18 cellular contexts compared by ENCODE assay signal in the genomic region with DNA sequence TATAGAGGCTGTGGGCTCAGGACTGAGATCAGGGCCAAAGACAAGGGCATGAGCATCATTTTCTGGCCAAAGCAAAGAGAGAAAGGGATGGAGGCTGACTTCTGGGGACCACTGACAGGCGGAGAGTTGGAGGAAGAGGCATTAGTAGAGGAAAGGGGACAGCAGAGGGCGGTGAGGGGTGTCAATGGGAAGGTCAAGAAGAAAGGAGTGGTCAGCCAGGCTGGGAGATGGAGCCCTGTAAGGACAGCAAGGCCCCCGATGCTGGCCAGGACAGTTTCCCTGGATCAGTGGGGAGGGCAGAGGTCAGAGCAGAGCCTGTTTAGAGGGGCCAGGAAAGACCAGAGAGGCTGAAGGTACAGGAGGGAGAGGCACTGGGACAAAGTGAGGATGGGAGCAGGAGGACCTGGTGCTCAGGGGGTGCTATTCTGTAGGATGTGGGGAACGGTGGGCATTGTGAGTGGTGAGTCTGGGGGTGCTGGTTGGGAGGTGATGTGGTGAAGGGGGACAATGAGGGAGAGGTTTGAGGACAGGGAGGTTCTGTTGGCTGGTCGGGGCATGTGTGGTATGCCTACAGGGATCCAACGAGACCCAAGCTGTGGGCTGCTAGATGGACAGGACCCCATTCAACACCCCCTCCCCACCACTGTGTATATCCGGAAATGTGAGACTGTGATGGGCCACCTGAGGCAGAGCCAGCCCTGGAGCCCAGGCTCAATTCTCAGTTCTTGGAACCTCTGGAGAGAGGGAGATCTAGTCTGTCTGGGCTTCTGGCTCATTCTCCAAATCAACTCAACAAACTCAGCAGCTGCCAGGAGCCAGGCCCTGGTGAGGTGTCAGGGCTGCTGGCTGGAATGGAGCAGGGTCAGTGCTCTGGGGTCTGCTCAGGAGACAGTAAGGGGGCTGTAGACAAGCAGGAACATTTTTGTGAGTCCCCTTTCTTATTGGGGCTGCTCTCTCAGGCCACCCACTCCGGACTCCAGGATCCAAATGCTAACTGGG. TPM values are rescaled to one million over a fixed set of nuclear protein-coding genes. Genes with fewer than 3 reads are reported as not detected.
DNase-seq lines count a peak whose midpoint lies in the region; ATAC-seq and TF ChIP-seq lines count a peak whose summit lies in the region.
"Had no signal": no experiment of that assay in that cellular context is flagged by ENCODE, and none has a peak within 500 bp of the region (broad histone marks: within the 10 kb centered on the region; RNA-seq: fewer than 3 reads in every experiment).

No MANE protein-coding gene starts in this region.

- no peaks in the 10 kb centered on the region for H4K20me1 ChIP-seq in hepatocyte (ENCODE audit: insufficient read depth, poor library complexity, severe bottlenecking)

- H3K27ac ChIP-seq in right atrium auricular region (no peak overlapping the region), Peyer's patch (peak overlapping the region in 3 of 4 donors; percentile 46 to 86 (median 80)), hepatocyte (no peak overlapping the region), aorta (ENCODE audit: low read depth in 1 of 2, low read length in 2 of 2) (no peak overlapping the region)
- H3K27ac ChIP-seq: C4-2B, RWPE1 had no signal

- no peaks in the 10 kb centered on the region for H3K79me2 ChIP-seq in hepatocyte

- intact Hi-C loops in Right ventricle myocardium inferior (cut with DNase I) (no loop called here), aorta (cut with DNase I) (no loop called here), left colon (cut with DNase I, micrococcal nuclease) (no loop called here)

- no peaks in the 10 kb centered on the region for H3K36me3 ChIP-seq in right atrium auricular region
- H3K36me3 ChIP-seq in Peyer's patch: no peaks in the 10 kb centered on the region
- H3K36me3 ChIP-seq in hepatocyte (replicated peaks; ENCODE audit: insufficient read depth, low read depth): no peaks in the 10 kb centered on the region
- no peaks in the 10 kb centered on the region for H3K36me3 ChIP-seq in aorta (ENCODE audit: control insufficient read depth in 1 of 2, insufficient read depth in 2 of 2, low read length in 1 of 2)

- H3K9me3 ChIP-seq in right atrium auricular region: no peaks in the 10 kb centered on the region
- no peaks in the 10 kb centered on the region for H3K9me3 ChIP-seq in Peyer's patch
- H3K9me3 ChIP-seq in hepatocyte (ENCODE audit: low read depth): no peaks in the 10 kb centered on the region
- no peaks in the 10 kb centered on the region for H3K9me3 ChIP-seq in aorta (ENCODE audit: control insufficient read depth, low read length)

- DNase-seq in Right ventricle myocardium inferior (ENCODE audit: missing footprints) (no peak), right atrium auricular region (ENCODE audit: low spot score) (no peak), Peyer's patch (peak in 1 of 3 donors; percentile 19), hepatocyte (ENCODE audit: low spot score) (peak; percentile 3), aorta (peak; percentile 15 to 17), left colon (no peak)
- DNase-seq: H7; NCI-H1048; NCI-H2107; NCI-H2227 treated with DMSO at 0.1 percent for 48 hours; NCI-H69; NK-92 treated with Interleukin-12 subunit alpha and Interleukin-12 subunit beta, amount 100 ng/mL, for 24 hours; OCI-M1 had no signal

- no peaks in the 10 kb centered on the region for H3K9me2 ChIP-seq in hepatocyte (replicated peaks; ENCODE audit: insufficient read depth)

- H3K4me1 ChIP-seq in right atrium auricular region: peaks cover 0 to 8% of the 10 kb centered on the region in 2 donors
- H3K4me1 ChIP-seq in Peyer's patch: peaks cover 0 to 10% (median 0%) of the 10 kb centered on the region in 4 donors
- H3K4me1 ChIP-seq in hepatocyte (ENCODE audit: insufficient read depth): peaks cover 9% of the 10 kb centered on the region
- H3K4me1 ChIP-seq in aorta (ENCODE audit: control insufficient read depth in 1 of 2, insufficient read depth in 2 of 2, low read length in 2 of 2): no peaks in the 10 kb centered on the region

- no peak overlapping the region for H2AFZ ChIP-seq in hepatocyte

- peak; percentile 54 for ATAC-seq in Right ventricle myocardium inferior
- no peak for ATAC-seq in aorta (ENCODE audit: low FRiP score)
- no peak for ATAC-seq in left colon
- ATAC-seq in GM18519 (IDR thresholded peaks at IDR 0.05; ENCODE audit: low FRiP score, unreplicated experiment): no peak
- ATAC-seq: K562 had no signal

- no peaks in the 10 kb centered on the region for H3K27me3 ChIP-seq in right atrium auricular region
- H3K27me3 ChIP-seq in Peyer's patch: no peaks in the 10 kb centered on the region
- no peaks in the 10 kb centered on the region for H3K27me3 ChIP-seq in hepatocyte
- H3K27me3 ChIP-seq in aorta (ENCODE audit: control insufficient read depth in 1 of 2, insufficient read depth in 2 of 2, low read length in 1 of 2): no peaks in the 10 kb centered on the region

- H3K4me2 ChIP-seq in hepatocyte: no peak overlapping the region

- WGBS in hepatocyte (ENCODE audit: low lambda C conversion rate, missing lambda C conversion rate): 85% methylated on average over 8 of the region's 8 CpGs
- WGBS in aorta, 2 donors: 60 to 93% methylated on average over 8 of the region's 8 CpGs

- TF ChIP-seq CTCF in right atrium auricular region (IDR thresholded peaks at IDR 0.05) (no peak), Peyer's patch (IDR thresholded peaks at IDR 0.05) (no peak), hepatocyte (IDR thresholded peaks at IDR 0.05; ENCODE audit: poor library complexity) (no peak)

- no peak overlapping the region for H3K4me3 ChIP-seq in right atrium auricular region
- H3K4me3 ChIP-seq in Peyer's patch: no peak overlapping the region
- H3K4me3 ChIP-seq in hepatocyte: no peak overlapping the region
- no peak overlapping the region for H3K4me3 ChIP-seq in aorta (ENCODE audit: low read length in 2 of 2)
- H3K4me3 ChIP-seq: K562 had no signal

- no peak for TF ChIP-seq POLR2A in Peyer's patch (IDR thresholded peaks at IDR 0.05)

RNA-seq across cellular contexts. Expression of a gene that starts 1.4 kb away (rescaled TPM):
- 1.5 TPM for total RNA-seq in Right ventricle myocardium inferior
- under 1 TPM in 1 of 2 donors, not detected in 1; 0.63 TPM for total RNA-seq in right atrium auricular region
- 1,000 to 10,000 TPM in 1 of 4 donors, 100 to 1,000 TPM in 1, 10 to 100 TPM in 2; 15.7 to 1,128 (median 174) TPM for total RNA-seq in Peyer's patch
- total RNA-seq in hepatocyte: 9.8 and 15.7 TPM in 2 replicates
- polyA plus RNA-seq in hepatocyte: 5.0 and 13.5 TPM in 2 replicates
- not detected for total RNA-seq in aorta
- polyA plus RNA-seq in aorta: under 1 TPM in 1 of 2 donors, not detected in 1; 0.08 TPM
- total RNA-seq in left colon: 1 to 10 TPM; 4.5 to 7.8 TPM
- total RNA-seq: H7, K562, SK-MEL-5 had no signal
- polyA plus RNA-seq: K562 had no signal

RNA-seq across cellular contexts. Expression of a gene that starts 16.8 kb away (rescaled TPM):
- total RNA-seq in Right ventricle myocardium inferior (3.8 TPM), right atrium auricular region (1 to 10 TPM; 5.5 to 6.9 TPM), Peyer's patch (10 to 100 TPM; 22.3 to 64.2 (median 35.5) TPM), hepatocyte (0.68 and 0.87 TPM in 2 replicates), aorta (10 to 100 TPM; 13.1 to 16.3 TPM), left colon (10 to 100 TPM; 11.8 to 14.2 TPM)
- polyA plus RNA-seq in hepatocyte (0.24 and 0.95 TPM in 2 replicates), aorta (10 to 100 TPM in 1 of 2 donors, 1 to 10 TPM in 1; 2.1 to 42.3 TPM)
- total RNA-seq: K562 had no signal
- polyA plus RNA-seq: K562 had no signal

Comparison
In these comparisons a context has a peak if more than half of its experiments do, and no peak if none do; other contexts are left out.
1. DNase-seq: peak in hepatocyte (single experiment) and aorta (2 of 2); none in Right ventricle myocardium inferior (single experiment), right atrium auricular region (single experiment) and left colon (0 of 2).
2. H3K27ac ChIP-seq: peak in Peyer's patch (3 of 4); none in right atrium auricular region (0 of 2), hepatocyte (single experiment) and aorta (0 of 2).